38 cellular contexts compared by ENCODE assay signal in genomic region chr16:85958731-85959130, GRCh38. TPM values are rescaled to one million over a fixed set of nuclear protein-coding genes. Genes with fewer than 3 reads are reported as not detected.
"Had no signal": no experiment of that assay in that cellular context is flagged by ENCODE, and none has a peak within 500 bp of the region (broad histone marks: within the 10 kb centered on the region; RNA-seq: fewer than 3 reads in every experiment).

No MANE protein-coding gene starts in this region.

- H3K9me3 ChIP-seq: MG63 had no signal

- H3K36me3 ChIP-seq: MG63 had no signal

- DNase-seq: Karpas-422, Kasumi-1, MG63, MM.1S, MV-4-11, NCI-H1048, NCI-H1092, NCI-H1092 treated with DMSO at 0.1 percent for 48 hours, NCI-H1105, NCI-H1105 treated with DMSO at 0.1 percent for 48 hours, NCI-H1417, NCI-H1417 treated with DMSO at 0.1 percent for 48 hours, NCI-H1436, NCI-H1436 treated with DMSO at 0.1 percent for 48 hours, NCI-H146, NCI-H1694, NCI-H1694 treated with DMSO at 0.1 percent for 48 hours, NCI-H187, NCI-H187 treated with DMSO at 0.1 percent for 48 hours, NCI-H1930, NCI-H2029, NCI-H2029 treated with DMSO at 0.1 percent for 48 hours, NCI-H2081, NCI-H2081 treated with DMSO at 0.1 percent for 48 hours, NCI-H2107, NCI-H2171, NCI-H2171 treated with DMSO at 0.1 percent for 48 hours, NCI-H2227 treated with DMSO at 0.1 percent for 48 hours, NCI-H226, NCI-H345, NCI-H446, NCI-H446 treated with DMSO at 0.1 percent for 48 hours, NCI-H510A, NCI-H510A treated with DMSO at 0.1 percent for 48 hours, NCI-H524 had no signal

- H3K4me3 ChIP-seq: MG63 had no signal

- H3K27me3 ChIP-seq: MG63 had no signal

RNA-seq across cellular contexts. Expression of gene IRF8, which starts 59.8 kb away (rescaled TPM):
- total RNA-seq: LHCN-M2, MCF 10A, NCI-H460 had no signal
